Comparison of ENCODE assay signal across 9 cellular contexts in genomic region chr20:32110727-32111126, GRCh38. TPM values are rescaled to one million over a fixed set of nuclear protein-coding genes. Genes with fewer than 3 reads are reported as not detected.
DNase-seq lines count a peak whose midpoint lies in the region; ATAC-seq and TF ChIP-seq lines count a peak whose summit lies in the region.
"Had no signal": no experiment of that assay in that cellular context is flagged by ENCODE, and none has a peak within 500 bp of the region (broad histone marks: within the 10 kb centered on the region; RNA-seq: fewer than 3 reads in every experiment).

No MANE protein-coding gene starts in this region.

- H3K9me3 ChIP-seq in BLaER1 (no peaks in the 10 kb centered on the region), Loucy (ENCODE audit: insufficient read depth, low read depth, low read length) (no peaks in the 10 kb centered on the region)

- H3K27me3 ChIP-seq in BLaER1 (no peaks in the 10 kb centered on the region), Loucy (ENCODE audit: insufficient read depth, low read length, poor library complexity, severe bottlenecking) (peaks cover 14% of the 10 kb centered on the region)

- H3K79me2 ChIP-seq in Loucy (ENCODE audit: insufficient read depth, low read length), result peaks cover 58% of the 10 kb centered on the region

- no peaks in the 10 kb centered on the region; the same call in 1 of the 2 replicates for H3K9me2 ChIP-seq in Loucy (replicated peaks; ENCODE audit: low read depth, low read length)

- H3K27me3 Mint-ChIP-seq in dendritic cell treated with granulocyte-macrophage colony-stimulating factor and Interleukin-4, amounts not matched to agents 40 ng/mL and 50 ng/mL, for 4 days, result no peaks in the 10 kb centered on the region
- no peaks in the 10 kb centered on the region for H3K27me3 Mint-ChIP-seq in natural killer cell (ENCODE audit: low read depth in 2 of 2)

- peak overlapping the region; percentile 97 for H3K4me3 Mint-ChIP-seq in dendritic cell treated with granulocyte-macrophage colony-stimulating factor and Interleukin-4, amounts not matched to agents 40 ng/mL and 50 ng/mL, for 4 days
- H3K4me3 Mint-ChIP-seq in natural killer cell, result peak overlapping the region; percentile 92

- H3K4me2 ChIP-seq in BLaER1 (peak overlapping the region; percentile 89), Loucy (ENCODE audit: low read depth, low read length, poor library complexity, severe bottlenecking) (peak overlapping the region; percentile 97)

- H3K9ac ChIP-seq in BLaER1 (peak overlapping the region; percentile 99), Loucy (ENCODE audit: low read depth, low read length, poor library complexity, severe bottlenecking) (peak overlapping the region; percentile 93)

- intact Hi-C loops in dendritic cell treated with granulocyte-macrophage colony-stimulating factor and Interleukin-4, amounts not matched to agents 40 ng/mL and 50 ng/mL, for 4 days (cut with micrococcal nuclease), result no loop called here
- intact Hi-C loops in natural killer cell (cut with micrococcal nuclease), result no loop called here

- no peak overlapping the region for H2AFZ ChIP-seq in Loucy (ENCODE audit: low read length)

- peaks cover 27% of the 10 kb centered on the region for H3K36me3 Mint-ChIP-seq in dendritic cell treated with granulocyte-macrophage colony-stimulating factor and Interleukin-4, amounts not matched to agents 40 ng/mL and 50 ng/mL, for 4 days (ENCODE audit: low read depth)
- H3K36me3 Mint-ChIP-seq in natural killer cell, result no peaks in the 10 kb centered on the region

- peak overlapping the region; percentile 93 for H3K27ac Mint-ChIP-seq in dendritic cell treated with granulocyte-macrophage colony-stimulating factor and Interleukin-4, amounts not matched to agents 40 ng/mL and 50 ng/mL, for 4 days
- H3K27ac Mint-ChIP-seq in natural killer cell, result peak overlapping the region; percentile 98 to 99

- no peak for TF ChIP-seq CTCF in Loucy (conservative IDR thresholded peaks at IDR 0.05; ENCODE audit: low read length)
- TF ChIP-seq CTCF in natural killer cell (IDR thresholded peaks at IDR 0.05), result no peak

- H3K9me3 Mint-ChIP-seq in dendritic cell treated with granulocyte-macrophage colony-stimulating factor and Interleukin-4, amounts not matched to agents 40 ng/mL and 50 ng/mL, for 4 days, result no peaks in the 10 kb centered on the region
- H3K9me3 Mint-ChIP-seq in natural killer cell, result no peaks in the 10 kb centered on the region

- no peaks in the 10 kb centered on the region for H3F3A ChIP-seq in Loucy (ENCODE audit: low read depth)

- H3K4me1 ChIP-seq in BLaER1, result peaks cover 35% of the 10 kb centered on the region
- peaks cover 28% of the 10 kb centered on the region for H3K4me1 ChIP-seq in Loucy (ENCODE audit: insufficient read depth, low read length, poor library complexity, severe bottlenecking)

- DNase-seq in natural killer cell (no peak), CD1c-positive myeloid dendritic cell (ENCODE audit: extremely low spot score) (no peak), HT-29 (ENCODE audit: low spot score) (no peak)

- peaks cover 58% of the 10 kb centered on the region for H3K4me1 Mint-ChIP-seq in dendritic cell treated with granulocyte-macrophage colony-stimulating factor and Interleukin-4, amounts not matched to agents 40 ng/mL and 50 ng/mL, for 4 days (ENCODE audit: low read depth)
- peaks cover 33 to 48% of the 10 kb centered on the region in 2 donors for H3K4me1 Mint-ChIP-seq in natural killer cell

- H3K4me3 ChIP-seq in BLaER1, result peak overlapping the region; percentile 85
- peak overlapping the region; percentile 96 for H3K4me3 ChIP-seq in Loucy (ENCODE audit: low read length, poor library complexity, severe bottlenecking)

- H3K36me3 ChIP-seq in BLaER1 (peaks cover 33% of the 10 kb centered on the region), Loucy (ENCODE audit: insufficient read depth, low read length) (no peaks in the 10 kb centered on the region)

- ATAC-seq in natural killer cell (no peak), HG03039 (IDR thresholded peaks at IDR 0.05; ENCODE audit: unreplicated experiment) (no peak), HG02885 (IDR thresholded peaks at IDR 0.05; ENCODE audit: poor library complexity, unreplicated experiment) (no peak)

- H4K20me1 ChIP-seq in BLaER1 (peaks cover 53% of the 10 kb centered on the region), Loucy (ENCODE audit: insufficient read depth, low read length, poor library complexity, severe bottlenecking) (peaks cover 20% of the 10 kb centered on the region)

- H3K27ac ChIP-seq in BLaER1, result peak overlapping the region; percentile 99; the same call in 1 of the 2 replicates

RNA-seq across cellular contexts. Expression of gene TM9SF4, which starts 1.2 kb away (rescaled TPM):
- 10 to 100 TPM; 35.8 to 42.8 (median 41.2) TPM for total RNA-seq in natural killer cell
- total RNA-seq in HT-29 (2014; rRNA removed; shearing (Covaris generic)), result 39.9 and 45.9 TPM in 2 replicates

RNA-seq across cellular contexts. Expression of gene HCK, which starts 58.7 kb away (rescaled TPM):
- total RNA-seq in natural killer cell, result 10 to 100 TPM in 2 of 3 donors, 1 to 10 TPM in 1; 6.3 to 31.6 (median 12.4) TPM
- total RNA-seq in HT-29 (2014; rRNA removed; shearing (Covaris generic)), result not detected in 2 replicates
- total RNA-seq: myocyte had no signal
